In the genomic region with DNA sequence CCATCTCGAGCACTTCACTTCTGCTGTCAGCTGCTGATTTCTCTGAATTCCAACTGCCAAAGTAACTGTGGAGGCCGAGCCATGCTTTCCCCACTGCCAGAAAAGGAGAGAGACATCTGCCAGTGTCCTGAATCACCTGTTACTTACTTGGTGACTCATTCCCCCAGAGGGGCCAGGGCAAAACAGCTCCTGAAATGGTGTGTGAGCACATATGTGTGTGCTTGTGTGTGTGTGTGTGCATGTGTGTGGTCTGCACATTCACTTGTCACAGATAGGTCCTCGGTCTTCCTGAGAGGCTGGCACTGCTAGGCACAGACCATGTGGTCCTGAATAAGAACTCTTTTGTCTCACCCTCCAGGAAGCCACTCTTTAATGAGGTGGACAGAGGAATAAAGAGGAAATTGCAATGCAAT, we compare ENCODE assay signal across 9 cellular contexts.
DNase-seq lines count a peak whose midpoint lies in the region; ATAC-seq and TF ChIP-seq lines count a peak whose summit lies in the region.
"Had no signal": no experiment of that assay in that cellular context is flagged by ENCODE, and none has a peak within 500 bp of the region (broad histone marks: within the 10 kb centered on the region; RNA-seq: fewer than 3 reads in every experiment).

No MANE protein-coding gene starts in this region.

- peak; percentile 90 for DNase-seq in G401 (ENCODE audit: low spot score)
- no peak for DNase-seq in RWPE2 (ENCODE audit: low spot score)
- DNase-seq in fibroblast of the aortic adventitia (ENCODE audit: low read depth), result peak; percentile 14
- DNase-seq in renal cortical epithelial cell (ENCODE audit: low read depth), result peak; percentile 94
- DNase-seq in dedifferentiated amniotic fluid mesenchymal stem cell (ENCODE audit: extremely low spot score), result no peak
- DNase-seq in activated CD8-positive, alpha-beta memory T cell treated with anti-CD3 and anti-CD28 coated beads for 24 hours, result no peak
- DNase-seq: NCI-H748 treated with DMSO at 0.1 percent for 48 hours had no signal

- H3K36me3 ChIP-seq in RWPE2 (ENCODE audit: low read depth), result peaks cover 6% of the 10 kb centered on the region; the same call in 1 of the 2 replicates

- H3K4me1 ChIP-seq in RWPE2 (ENCODE audit: insufficient read depth, poor library complexity, severe bottlenecking), result peaks cover 11% of the 10 kb centered on the region

- ATAC-seq in RWPE2 (ENCODE audit: low read depth) (peak; percentile 73), GM19035 (IDR thresholded peaks at IDR 0.05; ENCODE audit: unreplicated experiment) (no peak), HG03342 (IDR thresholded peaks at IDR 0.05; ENCODE audit: unreplicated experiment) (no peak)

- no peaks in the 10 kb centered on the region for H3K9me3 ChIP-seq in RWPE2 (ENCODE audit: severe bottlenecking)

- no peak overlapping the region for H3K27ac ChIP-seq in RWPE2 (ENCODE audit: poor library complexity, severe bottlenecking)

- H3K27me3 ChIP-seq in RWPE2 (ENCODE audit: insufficient read depth, poor library complexity, severe bottlenecking), result no peaks in the 10 kb centered on the region

- H3K4me3 ChIP-seq in RWPE2 (ENCODE audit: severe bottlenecking) (no peak overlapping the region), fibroblast of the aortic adventitia (ENCODE audit: low read depth, low read length) (no peak overlapping the region)

- in situ Hi-C loops in G401 (cut with HindIII; ENCODE audit: low sequenced_read_pairs), result no loop called here

- TF ChIP-seq CTCF in RWPE2 (IDR thresholded peaks at IDR 0.05; ENCODE audit: poor library complexity, severe bottlenecking), result no peak
- no peak for TF ChIP-seq CTCF in fibroblast of the aortic adventitia (IDR thresholded peaks at IDR 0.05; ENCODE audit: insufficient read depth, low read length)

Comparison
In these comparisons a context has a peak if more than half of its experiments do, and no peak if none do; other contexts are left out.
1. DNase-seq: peak in G401 (single experiment), fibroblast of the aortic adventitia (single experiment) and renal cortical epithelial cell (single experiment); none in RWPE2 (single experiment), dedifferentiated amniotic fluid mesenchymal stem cell (single experiment) and activated CD8-positive, alpha-beta memory T cell treated with anti-CD3 and anti-CD28 coated beads for 24 hours (single experiment).